ENCODE assay signal across 17 cellular contexts in the genomic region with DNA sequence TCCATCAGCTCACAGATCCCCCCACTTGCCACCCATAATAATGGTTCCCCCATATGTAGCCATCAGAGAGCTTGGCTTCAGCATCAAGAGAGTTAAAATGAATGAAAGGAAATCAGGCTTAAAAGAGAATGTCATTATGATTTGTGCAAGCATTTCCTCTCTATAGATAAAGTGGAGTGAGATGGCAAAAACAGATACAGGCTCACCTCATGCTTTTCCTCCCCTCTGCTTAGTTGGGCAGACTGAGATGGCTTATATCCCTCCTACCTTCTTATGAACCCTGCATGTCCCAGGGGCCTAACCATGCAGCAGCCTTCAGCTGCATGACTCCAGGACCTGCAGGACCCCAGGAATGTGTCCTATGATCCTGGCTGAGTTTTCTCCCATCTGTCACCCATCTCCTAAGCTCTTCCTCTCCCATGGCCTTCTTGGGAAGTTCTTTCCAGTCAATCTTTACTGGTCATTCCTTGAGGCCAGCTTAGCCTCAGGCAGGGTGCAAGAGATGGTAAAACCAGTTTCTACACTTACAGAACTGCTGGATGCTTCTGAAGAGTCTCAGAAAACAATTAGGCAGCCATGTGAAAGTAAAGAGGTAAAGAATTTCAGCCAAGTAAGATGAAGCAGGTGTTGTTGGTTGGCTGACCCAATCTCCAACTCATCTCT.
DNase-seq lines count a peak whose midpoint lies in the region; ATAC-seq, FAIRE-seq and TF ChIP-seq lines count a peak whose summit lies in the region.
"Had no signal": no experiment of that assay in that cellular context is flagged by ENCODE, and none has a peak within 500 bp of the region (broad histone marks: within the 10 kb centered on the region; RNA-seq: fewer than 3 reads in every experiment).

No MANE protein-coding gene starts in this region.

- intact Hi-C loops in CD4-positive, alpha-beta memory T cell (cut with micrococcal nuclease), result no loop called here
- intact Hi-C loops in OCI-LY7 (cut with micrococcal nuclease; ENCODE audit: unreplicated experiment), result loop anchor here (2.0 to 5.0 kb wide), 4 partner anchors 26 to 207 kb away; partner anchors contain the start of gene ARID5B

- H3K4me2 ChIP-seq in OCI-LY7 (ENCODE audit: low read length), result peak overlapping the region; percentile 73

- no peak for ATAC-seq in GM19023 (IDR thresholded peaks at IDR 0.05; ENCODE audit: unreplicated experiment)

- POLR2A ChIA-PET in CD4-positive, alpha-beta memory T cell (lab: Charles Lee; ENCODE audit: partially characterized antibody), result interaction anchor here (0.9 to 3.6 kb wide), 6 partner anchors 13 to 209 kb away, joined by 3 to 14 read pairs (median 4); no protein-coding TSS in a partner anchor
- POLR2A ChIA-PET in OCI-LY7 (lab: Charles Lee), result interaction anchor here (0.7 to 3.2 kb wide), 15 partner anchors 8 to 211 kb away, joined by 3 to 15 read pairs (median 4); partner anchors contain the start of gene ARID5B

- peak overlapping the region; percentile 37; the same call in 1 of the 2 replicates for H2AFZ ChIP-seq in OCI-LY7 (ENCODE audit: low read length)

- H3K9me3 Mint-ChIP-seq in CD4-positive, alpha-beta memory T cell, result no peaks in the 10 kb centered on the region

- H3K36me3 ChIP-seq in CD4-positive, alpha-beta memory T cell (ENCODE audit: insufficient read depth, low read length), result no peaks in the 10 kb centered on the region
- no peaks in the 10 kb centered on the region for H3K36me3 ChIP-seq in OCI-LY7 (ENCODE audit: insufficient read depth, low read length)
- H3K36me3 ChIP-seq: MG63, stomach had no signal

- BruUV-seq in OCI-LY7 (replicated peaks; lab: Mats Ljungman, UMichigan), result no TSS peak

- no peak for DNase-seq in CD4-positive, alpha-beta memory T cell
- DNase-seq in GM18507 (ENCODE audit: extremely low spot score, insufficient read length, low read depth), result no peak
- DNase-seq in OCI-LY7 (ENCODE audit: low spot score), result peak; percentile 45
- peak; percentile 68 for DNase-seq in islet precursor cell
- no peak for DNase-seq in dedifferentiated amniotic fluid mesenchymal stem cell (ENCODE audit: extremely low spot score)
- no peak for DNase-seq in substantia nigra (lab: John Stamatoyannopoulos, UW)
- no peak for DNase-seq in HuH-7.5 (ENCODE audit: low spot score)
- DNase-seq: activated effector memory CD4-positive, alpha-beta T cell treated with Interleukin-2 at 50 U/mL for 16 hours; COR-L47; effector memory CD4-positive, alpha-beta T cell; foreskin fibroblast; MG63; NCI-H2171; stomach had no signal

- H3K27me3 Mint-ChIP-seq in CD4-positive, alpha-beta memory T cell, result no peaks in the 10 kb centered on the region

- H3K27ac ChIP-seq in CD4-positive, alpha-beta memory T cell (ENCODE audit: low read depth, low read length), result no peak overlapping the region
- peak overlapping the region; percentile 90 for H3K27ac ChIP-seq in OCI-LY7 (ENCODE audit: low read depth, low read length, poor library complexity, severe bottlenecking)
- H3K27ac ChIP-seq in substantia nigra (ENCODE audit: low read depth, low read length, poor library complexity, severe bottlenecking), result no peak overlapping the region
- H3K27ac ChIP-seq: stomach had no signal

- peaks cover 31% of the 10 kb centered on the region for H3K4me1 ChIP-seq in CD4-positive, alpha-beta memory T cell (ENCODE audit: insufficient read depth, low read length)
- H3K4me1 ChIP-seq in OCI-LY7 (ENCODE audit: insufficient read depth, low read length, poor library complexity, severe bottlenecking), result peaks cover 61% of the 10 kb centered on the region

- no peaks in the 10 kb centered on the region for H3K9me2 ChIP-seq in OCI-LY7 (ENCODE audit: insufficient read depth, low read length)

- peak overlapping the region in 1 of 2 donors; percentile 24 for H3K4me3 ChIP-seq in CD4-positive, alpha-beta memory T cell (ENCODE audit: low read length in 2 of 2)
- H3K4me3 ChIP-seq in OCI-LY7 (ENCODE audit: low read depth, low read length, poor library complexity, severe bottlenecking), result peak overlapping the region; percentile 46
- H3K4me3 ChIP-seq: MG63, skin epidermis, stomach had no signal

- H4K20me1 ChIP-seq in OCI-LY7 (ENCODE audit: insufficient read depth, low read length), result no peaks in the 10 kb centered on the region

- no peaks in the 10 kb centered on the region for H3K79me2 ChIP-seq in OCI-LY7 (ENCODE audit: insufficient read depth, low read depth, low read length)

- H3K4me1 Mint-ChIP-seq in CD4-positive, alpha-beta memory T cell, result peaks cover 32 to 55% (median 35%) of the 10 kb centered on the region in 4 donors

- CTCF ChIA-PET in CD4-positive, alpha-beta memory T cell (lab: Charles Lee; ENCODE audit: partially characterized antibody), result interaction anchor here (0.9 to 1.9 kb wide), 4 partner anchors 24 to 70 kb away, joined by 3 to 6 read pairs (median 3); no protein-coding TSS in a partner anchor
- CTCF ChIA-PET in OCI-LY7 (lab: Charles Lee; ENCODE audit: unreplicated experiment), result no interaction called here

- FAIRE-seq in GM18507 (lab: Jason Lieb, UNC), result peak; percentile 72
- FAIRE-seq: bronchial epithelial cell had no signal

- H3K4me3 Mint-ChIP-seq in CD4-positive, alpha-beta memory T cell, result peak overlapping the region in 6 of 8 donors; percentile 46 to 79 (median 68)

- H3K9me3 ChIP-seq in CD4-positive, alpha-beta memory T cell (ENCODE audit: control insufficient read depth in 1 of 2, low read length in 2 of 2), result no peaks in the 10 kb centered on the region
- H3K9me3 ChIP-seq in OCI-LY7 (ENCODE audit: low read length), result no peaks in the 10 kb centered on the region
- H3K9me3 ChIP-seq: MG63, stomach had no signal

- H3K27me3 ChIP-seq in CD4-positive, alpha-beta memory T cell (ENCODE audit: insufficient read depth, low read length), result no peaks in the 10 kb centered on the region
- H3K27me3 ChIP-seq: MG63, stomach had no signal

- H3K36me3 Mint-ChIP-seq in CD4-positive, alpha-beta memory T cell, result no peaks in the 10 kb centered on the region

- H3K27ac Mint-ChIP-seq in CD4-positive, alpha-beta memory T cell, result peak overlapping the region; percentile 0 to 82 (median 20)

- no peak for TF ChIP-seq CTCF in OCI-LY7 (conservative IDR thresholded peaks at IDR 0.05; ENCODE audit: low read length)

Comparison
In these comparisons a context has a peak if more than half of its experiments do, and no peak if none do; other contexts are left out.
1. DNase-seq: peak in OCI-LY7 (single experiment) and islet precursor cell (single experiment); none in CD4-positive, alpha-beta memory T cell (0 of 5), GM18507 (single experiment), dedifferentiated amniotic fluid mesenchymal stem cell (single experiment), substantia nigra (0 of 49) and HuH-7.5 (single experiment).